In the genomic region with DNA sequence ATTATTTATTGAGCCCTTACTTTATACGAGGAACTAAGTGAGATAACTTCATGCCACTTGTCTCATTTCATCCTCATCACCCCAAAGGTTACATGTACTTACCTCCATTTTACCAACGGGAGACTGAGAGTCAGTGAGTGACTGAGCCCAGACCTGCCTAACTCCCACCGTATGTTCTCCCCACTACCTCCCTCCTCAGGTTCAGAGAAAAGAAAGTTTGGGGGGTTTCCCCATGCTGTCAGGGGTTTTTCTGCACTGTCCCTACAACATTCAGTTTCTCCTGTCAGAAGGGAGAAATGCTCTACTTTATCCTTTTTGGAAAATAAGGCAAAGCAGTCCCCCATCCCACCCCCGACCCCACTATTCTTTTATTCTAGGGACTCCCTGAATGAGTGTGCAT, we compare ENCODE assay signal across 13 cellular contexts. TPM values are rescaled to one million over a fixed set of nuclear protein-coding genes. Genes with fewer than 3 reads are reported as not detected.
"Had no signal": no experiment of that assay in that cellular context is flagged by ENCODE, and none has a peak within 500 bp of the region (broad histone marks: within the 10 kb centered on the region; RNA-seq: fewer than 3 reads in every experiment).

No MANE protein-coding gene starts in this region.

- H3K27ac ChIP-seq: breast epithelium, epithelial cell of prostate had no signal

- H3K9me3 ChIP-seq: breast epithelium had no signal

- DNase-seq: activated B cell treated with CpG ODN at 0.5 μM for 24 hours; activated CD4-positive, alpha-beta T cell treated with anti-CD3 and anti-CD28 coated beads, Interleukin-2, amount 50 U/mL, for 1 hour; activated CD8-positive, alpha-beta memory T cell treated with anti-CD3 and anti-CD28 coated beads for 24 hours; activated naive CD4-positive, alpha-beta T cell treated with Interleukin-2 at 50 U/mL for 16 hours; anterior cingulate cortex; head of caudate nucleus; immature natural killer cell; posterior cingulate gyrus; retina had no signal

- H3K4me1 ChIP-seq: breast epithelium had no signal

- ATAC-seq: natural killer cell treated with Interleukin-12 subunit alpha and Interleukin-12 subunit beta and Interleukin-15 and Interleukin-18, amount 100 ng/mL, for 72 hours; stimulated activated effector memory CD8-positive, alpha-beta T cell treated with anti-CD3 and anti-CD28 coated beads, Interleukin-12 subunit alpha, Interleukin-12 subunit beta, amount 100 ng/mL, for 72 hours had no signal

- H3K27me3 ChIP-seq: breast epithelium had no signal

- H3K36me3 ChIP-seq: breast epithelium had no signal

- H3K4me3 ChIP-seq: breast epithelium had no signal

RNA-seq across cellular contexts. Expression of gene FAM78B, which starts 32.9 kb away (rescaled TPM):
- polyA plus RNA-seq: immature natural killer cell had no signal
